In genomic region chr7:111919690-111920179, GRCh38 we compare ENCODE assay signal across 1 cellular context.
TF ChIP-seq lines count a peak whose summit lies in the region.

No MANE protein-coding gene starts in this region.

TF ChIP-seq in HepG2, 621 proteins besides CTCF, POLR2A, EP300 and RAD21 (continued from another document):
- no peak for TF ChIP-seq ZBTB33 (CRISPR knock-in tag; IDR thresholded peaks at IDR 0.05)
- TF ChIP-seq NR2F2 (IDR thresholded peaks at IDR 0.05; ENCODE audit: borderline replicate concordance, low read depth), result peak; percentile 21; the same call in 1 of the 2 replicates
- TF ChIP-seq HNF4A (CRISPR knock-in tag; IDR thresholded peaks at IDR 0.05), result peak; percentile 12; the same call in 1 of the 2 replicates
- peak; percentile 78 for TF ChIP-seq ASH2L (IDR thresholded peaks at IDR 0.05; ENCODE audit: insufficient read length, low read depth, low read length)
- peak; percentile 79; the same call in 1 of the 2 replicates for TF ChIP-seq HMG20A (CRISPR knock-in tag; IDR thresholded peaks at IDR 0.05; ENCODE audit: borderline replicate concordance)
- peak; percentile 85 for TF ChIP-seq TCF7 (IDR thresholded peaks at IDR 0.05; ENCODE audit: low read depth)
- no peak for TF ChIP-seq ZSCAN9 (CRISPR knock-in tag; IDR thresholded peaks at IDR 0.05; ENCODE audit: borderline replicate concordance)
- TF ChIP-seq FOSL1 (CRISPR knock-in tag; IDR thresholded peaks at IDR 0.05; ENCODE audit: borderline replicate concordance), result peak; percentile 20; the same call in 1 of the 2 replicates
- no peak for TF ChIP-seq MAFF (IDR thresholded peaks at IDR 0.05; ENCODE audit: low read depth, low read length)
- TF ChIP-seq RBM39 (IDR thresholded peaks at IDR 0.05; ENCODE audit: low read depth, low read length, poor library complexity, severe bottlenecking), result no peak
- no peak for TF ChIP-seq EZH2 (conservative IDR thresholded peaks at IDR 0.05; ENCODE audit: low read depth, low read length)
- TF ChIP-seq MAFK (conservative IDR thresholded peaks at IDR 0.05 in 1 of 2, IDR thresholded peaks at IDR 0.05 in 1 of 2; ENCODE audit: low read length in 2 of 2), result 0 out of 4 replicates have a peak, but pooled peaks of 1 of the 2 experiments have one; percentile 3
- no peak for TF ChIP-seq XBP1 (CRISPR knock-in tag; IDR thresholded peaks at IDR 0.05)
- 0 out of 2 replicates have a peak, but pooled peaks have one; percentile 22 for TF ChIP-seq GFI1 (CRISPR knock-in tag; IDR thresholded peaks at IDR 0.05; ENCODE audit: borderline replicate concordance)
- peak; percentile 55; the same call in 1 of the 2 replicates for TF ChIP-seq TFAP4 (IDR thresholded peaks at IDR 0.05; ENCODE audit: borderline replicate concordance, low read depth)
- no peak for TF ChIP-seq NR0B2 (CRISPR knock-in tag; IDR thresholded peaks at IDR 0.05)
- TF ChIP-seq IRX3 (CRISPR knock-in tag; IDR thresholded peaks at IDR 0.05; ENCODE audit: borderline replicate concordance, low read depth), result no peak
- TF ChIP-seq IKZF5 (CRISPR knock-in tag; IDR thresholded peaks at IDR 0.05), result no peak
